Comparison of ENCODE assay signal across 1 cellular context in the genomic region with DNA sequence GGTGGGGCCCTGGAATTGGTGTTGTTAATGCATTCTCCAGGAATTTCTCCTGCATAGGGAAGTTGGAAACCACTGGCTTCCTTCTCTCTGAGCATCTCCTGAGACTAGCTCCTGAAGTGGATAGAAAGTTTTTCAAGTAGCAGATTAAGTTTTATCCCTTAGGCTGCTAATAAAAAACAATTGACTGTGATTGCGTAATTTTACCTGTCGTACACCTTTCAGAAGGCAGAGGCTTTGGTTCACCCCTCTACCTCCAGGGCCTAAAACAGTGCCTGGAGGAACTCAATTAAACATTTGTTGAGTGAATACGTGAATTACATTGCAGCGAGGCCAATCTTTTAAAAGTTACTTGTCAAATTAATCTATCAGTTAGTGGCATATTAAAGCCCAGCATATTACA.
TF ChIP-seq lines count a peak whose summit lies in the region.

No MANE protein-coding gene starts in this region.

TF ChIP-seq in HepG2, 621 proteins besides CTCF, POLR2A, EP300 and RAD21:
- no peak for TF ChIP-seq SP5 (CRISPR knock-in tag; IDR thresholded peaks at IDR 0.05; ENCODE audit: borderline replicate concordance, low read depth)
- peak; percentile 66 for TF ChIP-seq CEBPG (CRISPR knock-in tag; IDR thresholded peaks at IDR 0.05)
- no peak for TF ChIP-seq MTA1 (CRISPR knock-in tag; IDR thresholded peaks at IDR 0.05; ENCODE audit: borderline replicate concordance)
- TF ChIP-seq ZNF3 (CRISPR knock-in tag; IDR thresholded peaks at IDR 0.05): 0 out of 2 replicates have a peak, but pooled peaks have one; percentile 38
- no peak for TF ChIP-seq ZNF572 (CRISPR knock-in tag; IDR thresholded peaks at IDR 0.05)
- peak; percentile 84 for TF ChIP-seq CEBPB (IDR thresholded peaks at IDR 0.05; ENCODE audit: borderline replicate concordance, low read depth, low read length)
